ENCODE assay signal across 10 cellular contexts in the genomic region with DNA sequence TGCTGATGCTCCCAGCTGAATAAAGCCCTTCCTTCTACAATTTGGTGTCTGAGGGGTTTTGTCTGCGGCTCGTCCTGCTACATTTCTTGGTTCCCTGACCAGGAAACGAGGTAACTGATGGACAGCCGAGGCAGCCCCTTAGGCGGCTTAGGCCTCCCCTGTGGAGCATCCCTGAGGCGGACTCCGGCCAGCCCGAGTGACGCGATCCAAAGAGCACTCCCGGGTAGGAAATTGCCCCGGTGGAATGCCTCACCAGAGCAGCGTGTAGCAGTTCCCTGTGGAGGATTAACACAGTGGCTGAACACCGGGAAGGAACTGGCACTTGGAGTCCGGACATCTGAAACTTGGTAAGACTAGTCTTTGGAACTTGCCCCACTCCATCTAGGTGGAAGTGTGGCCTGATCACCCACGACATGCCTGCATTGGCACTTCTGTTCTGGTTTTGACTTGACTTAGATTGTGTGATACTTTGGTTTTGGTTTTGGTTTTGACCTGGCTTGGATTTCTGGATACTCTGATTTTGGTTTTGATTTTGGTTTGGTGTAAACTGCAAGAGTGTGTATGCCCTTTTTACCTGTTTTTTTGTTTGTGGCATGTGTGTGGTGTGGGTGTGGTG. TPM values are rescaled to one million over a fixed set of nuclear protein-coding genes. Genes with fewer than 3 reads are reported as not detected.
DNase-seq lines count a peak whose midpoint lies in the region; ATAC-seq, FAIRE-seq and TF ChIP-seq lines count a peak whose summit lies in the region.
"Not testable (repeated sequence)": the region's sequence is repeated elsewhere in the genome, so short reads cannot be mapped to it uniquely, and the experiment has no call there.
"Had no signal": no experiment of that assay in that cellular context is flagged by ENCODE, and none has a peak within 500 bp of the region (broad histone marks: within the 10 kb centered on the region; RNA-seq: fewer than 3 reads in every experiment).

A gene with protein sequence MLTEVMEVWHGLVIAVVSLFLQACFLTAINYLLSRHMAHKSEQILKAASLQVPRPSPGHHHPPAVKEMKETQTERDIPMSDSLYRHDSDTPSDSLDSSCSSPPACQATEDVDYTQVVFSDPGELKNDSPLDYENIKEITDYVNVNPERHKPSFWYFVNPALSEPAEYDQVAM (plus strand): TSS at position 255 of the 616 bp plus-strand sequence. CDS start 44,656 bp downstream, outside the sequence.

- TF ChIP-seq EP300 in K562 (IDR thresholded peaks at IDR 0.05; ENCODE audit: low read length) = not testable (repeated sequence)

- not testable (repeated sequence) for BruUV-seq in K562 (replicated peaks; lab: Mats Ljungman, UMichigan)

- not testable (repeated sequence) for H3K27me3 ChIP-seq in CD4-positive, alpha-beta memory T cell (ENCODE audit: insufficient read depth, low read length)
- peaks cover 34 to 51% of the 10 kb centered on the region in 2 experiments for H3K27me3 ChIP-seq in K562 (ENCODE audit: control insufficient read depth in 2 of 2, insufficient read depth in 2 of 2, low read length in 2 of 2)

- POLR2A ChIA-PET in CD4-positive, alpha-beta memory T cell (lab: Charles Lee; ENCODE audit: partially characterized antibody); activated CD8-positive, alpha-beta T cell treated with anti-CD3 and anti-CD28 coated beads, Interleukin-2, amount 10 ng/mL, durations not matched to agents 7 days and 5 days (lab: Charles Lee): not testable (repeated sequence)
- POLR2A ChIA-PET in K562 (lab: Yijun Ruan, JAX) = interaction anchor here (0.9 kb wide), 1 partner anchor 14 kb away, joined by 3 read pairs; no protein-coding TSS in a partner anchor

- not testable (repeated sequence) for DNase-seq in CD4-positive, alpha-beta memory T cell; HFFc6; K562 (ENCODE audit: extremely low read depth in 1 of 4, low spot score in 3 of 4); natural killer cell treated with Interleukin-12 subunit alpha and Interleukin-12 subunit beta and Interleukin-15 and Interleukin-18, amount 100 ng/mL, for 72 hours (ENCODE audit: low spot score)
- peak; percentile 54 for DNase-seq in activated CD8-positive, alpha-beta T cell treated with anti-CD3 and anti-CD28 coated beads, Interleukin-2, amount 10 ng/mL, durations not matched to agents 7 days and 5 days
- DNase-seq in kidney = peak; percentile 88
- DNase-seq in stimulated activated naive CD8-positive, alpha-beta T cell treated with anti-CD3 and anti-CD28 coated beads, Interleukin-15, Interleukin-2, amounts not matched to agents 100 U/mL and 50 U/mL, for 24 hours = peak; percentile 34

- H3K79me2 ChIP-seq in K562 (ENCODE audit: control insufficient read depth, insufficient read depth, low read length) = not testable (repeated sequence)

- FAIRE-seq in K562 (lab: Jason Lieb, UNC); kidney (lab: Jason Lieb, UNC): not testable (repeated sequence)

- H3K4me1 ChIP-seq in CD4-positive, alpha-beta memory T cell (ENCODE audit: insufficient read depth, low read length) = peaks cover 26% of the 10 kb centered on the region
- H3K4me1 ChIP-seq in K562 (replicated peaks in 1 of 2; ENCODE audit: control insufficient read depth in 2 of 2, insufficient read depth in 2 of 2, low read length in 2 of 2); kidney (ENCODE audit: control insufficient read depth in 1 of 2, insufficient read depth in 1 of 2, low read depth in 1 of 2, low read length in 2 of 2): not testable (repeated sequence)

- H3K4me3 Mint-ChIP-seq in CD4-positive, alpha-beta memory T cell = peak within 1 kb of the TSS in 4 of 8 donors; percentile 1 to 33 (median 17)
- peak within 1 kb of the TSS; percentile 0; the same call in 1 of the 2 replicates for H3K4me3 Mint-ChIP-seq in HFFc6
- not testable (repeated sequence) for H3K4me3 Mint-ChIP-seq in activated CD8-positive, alpha-beta T cell treated with anti-CD3 and anti-CD28 coated beads, Interleukin-2, amount 10 ng/mL, durations not matched to agents 7 days and 5 days
- peak within 1 kb of the TSS; percentile 9 for H3K4me3 Mint-ChIP-seq in natural killer cell treated with Interleukin-12 subunit alpha and Interleukin-12 subunit beta and Interleukin-15 and Interleukin-18, amount 100 ng/mL, for 72 hours

- H3K9me3 Mint-ChIP-seq in CD4-positive, alpha-beta memory T cell; HFFc6; activated CD8-positive, alpha-beta T cell treated with anti-CD3 and anti-CD28 coated beads, Interleukin-2, amount 10 ng/mL, durations not matched to agents 7 days and 5 days (ENCODE audit: insufficient read depth); natural killer cell treated with Interleukin-12 subunit alpha and Interleukin-12 subunit beta and Interleukin-15 and Interleukin-18, amount 100 ng/mL, for 72 hours: not testable (repeated sequence)

- H3K4me1 Mint-ChIP-seq in CD4-positive, alpha-beta memory T cell = peaks cover 10 to 37% (median 20%) of the 10 kb centered on the region in 4 donors
- not testable (repeated sequence) for H3K4me1 Mint-ChIP-seq in HFFc6 (ENCODE audit: low read depth)
- H3K4me1 Mint-ChIP-seq in activated CD8-positive, alpha-beta T cell treated with anti-CD3 and anti-CD28 coated beads, Interleukin-2, amount 10 ng/mL, durations not matched to agents 7 days and 5 days (ENCODE audit: low read depth) = peaks cover 32% of the 10 kb centered on the region
- peaks cover 14 to 16% of the 10 kb centered on the region in 2 donors for H3K4me1 Mint-ChIP-seq in natural killer cell treated with Interleukin-12 subunit alpha and Interleukin-12 subunit beta and Interleukin-15 and Interleukin-18, amount 100 ng/mL, for 72 hours (ENCODE audit: low read depth in 2 of 2)

- not testable (repeated sequence) for H3K9ac ChIP-seq in K562 (ENCODE audit: insufficient read depth in 1 of 2, low read depth in 2 of 2, low read length in 2 of 2)
- H3K9ac ChIP-seq in kidney (ENCODE audit: low read length in 2 of 2) = peak within 1 kb of the TSS in 1 of 2 donors; percentile 47

- H3K4me2 ChIP-seq in K562 (ENCODE audit: insufficient read depth, low read length) = not testable (repeated sequence)

- whole genome bisulfite sequencing in K562 (ENCODE audit: insufficient coverage, low coverage, missing lambda C conversion rate) = 3% methylated on average over 16 of the region's 16 CpGs

- not testable (repeated sequence) for H2AFZ ChIP-seq in K562 (ENCODE audit: low read depth, low read length)

- peak within 1 kb of the TSS in 5 of 7 donors; percentile 1 to 42 (median 23) for H3K27ac Mint-ChIP-seq in CD4-positive, alpha-beta memory T cell
- H3K27ac Mint-ChIP-seq in HFFc6 = not testable (repeated sequence)
- H3K27ac Mint-ChIP-seq in activated CD8-positive, alpha-beta T cell treated with anti-CD3 and anti-CD28 coated beads, Interleukin-2, amount 10 ng/mL, durations not matched to agents 7 days and 5 days = peak within 1 kb of the TSS; percentile 1
- H3K27ac Mint-ChIP-seq in natural killer cell treated with Interleukin-12 subunit alpha and Interleukin-12 subunit beta and Interleukin-15 and Interleukin-18, amount 100 ng/mL, for 72 hours = peak within 1 kb of the TSS; percentile 0 to 24

- not testable (repeated sequence) for H3K36me3 ChIP-seq in CD4-positive, alpha-beta memory T cell (ENCODE audit: insufficient read depth, low read length); K562 (ENCODE audit: control insufficient read depth, insufficient read depth, low read length); kidney (ENCODE audit: control insufficient read depth in 1 of 2, insufficient read depth in 2 of 2, low read length in 2 of 2)

- not testable (repeated sequence) for H3K36me3 Mint-ChIP-seq in CD4-positive, alpha-beta memory T cell; HFFc6 (ENCODE audit: low read depth); activated CD8-positive, alpha-beta T cell treated with anti-CD3 and anti-CD28 coated beads, Interleukin-2, amount 10 ng/mL, durations not matched to agents 7 days and 5 days (ENCODE audit: low read depth); natural killer cell treated with Interleukin-12 subunit alpha and Interleukin-12 subunit beta and Interleukin-15 and Interleukin-18, amount 100 ng/mL, for 72 hours

- not testable (repeated sequence) for H3K27me3 Mint-ChIP-seq in CD4-positive, alpha-beta memory T cell
- peaks cover 42% of the 10 kb centered on the region for H3K27me3 Mint-ChIP-seq in HFFc6 (ENCODE audit: insufficient read depth)
- H3K27me3 Mint-ChIP-seq in activated CD8-positive, alpha-beta T cell treated with anti-CD3 and anti-CD28 coated beads, Interleukin-2, amount 10 ng/mL, durations not matched to agents 7 days and 5 days (ENCODE audit: low read depth) = peaks cover 17% of the 10 kb centered on the region
- H3K27me3 Mint-ChIP-seq in natural killer cell treated with Interleukin-12 subunit alpha and Interleukin-12 subunit beta and Interleukin-15 and Interleukin-18, amount 100 ng/mL, for 72 hours = peaks cover 14 to 18% of the 10 kb centered on the region in 2 donors

- not testable (repeated sequence) for TF ChIP-seq CTCF in HFFc6 (IDR thresholded peaks at IDR 0.05); K562 (IDR thresholded peaks at IDR 0.05 in 2 of 3, conservative IDR thresholded peaks at IDR 0.05 in 1 of 3; ENCODE audit: insufficient read depth in 2 of 3, low read depth in 1 of 3, low read length in 3 of 3); kidney (IDR thresholded peaks at IDR 0.05; ENCODE audit: borderline replicate concordance, extremely low read depth, insufficient read depth)

- not testable (repeated sequence) for TF ChIP-seq RAD21 in K562 (CRISPR knock-in tag; conservative IDR thresholded peaks at IDR 0.05 in 1 of 2, IDR thresholded peaks at IDR 0.05 in 1 of 2)

- H3K9me1 ChIP-seq in K562 (ENCODE audit: control insufficient read depth, insufficient read depth, low read length) = not testable (repeated sequence)

- H4K20me1 ChIP-seq in K562 (replicated peaks; ENCODE audit: control insufficient read depth, insufficient read depth, low read length) = not testable (repeated sequence)

- peak; percentile 19; the same call in 1 of the 2 replicates for TF ChIP-seq POLR2A in Raji (IDR thresholded peaks at IDR 0.05; ENCODE audit: insufficient read depth, low read depth, low read length)
- TF ChIP-seq POLR2A in K562 (conservative IDR thresholded peaks at IDR 0.05) = not testable (repeated sequence)

- ATAC-seq in activated CD8-positive, alpha-beta T cell treated with anti-CD3 and anti-CD28 coated beads, Interleukin-2, amount 10 ng/mL, durations not matched to agents 7 days and 5 days = peak; percentile 43
- not testable (repeated sequence) for ATAC-seq in K562; stimulated activated naive CD8-positive, alpha-beta T cell treated with anti-CD3 and anti-CD28 coated beads, Interleukin-15, Interleukin-2, amounts not matched to agents 100 U/mL and 50 U/mL, for 24 hours
- peak; percentile 77 to 92 for ATAC-seq in natural killer cell treated with Interleukin-12 subunit alpha and Interleukin-12 subunit beta and Interleukin-15 and Interleukin-18, amount 100 ng/mL, for 72 hours

- H3K9me3 ChIP-seq in CD4-positive, alpha-beta memory T cell (ENCODE audit: control insufficient read depth in 1 of 2, low read length in 2 of 2); K562 (replicated peaks; ENCODE audit: control insufficient read depth, insufficient read depth, low read depth, low read length); kidney (ENCODE audit: control insufficient read depth in 1 of 2, low read length in 2 of 2): not testable (repeated sequence)

- not testable (repeated sequence) for H3K27ac ChIP-seq in CD4-positive, alpha-beta memory T cell (ENCODE audit: low read depth, low read length); K562 (ENCODE audit: extremely low read depth, low read depth, low read length)
- H3K27ac ChIP-seq in kidney (ENCODE audit: low read depth in 2 of 2, low read length in 2 of 2) = peak within 1 kb of the TSS; percentile 82 to 85

- H3K4me3 ChIP-seq in CD4-positive, alpha-beta memory T cell (ENCODE audit: low read length in 2 of 2); K562: not testable (repeated sequence)
- peak within 1 kb of the TSS; percentile 67 to 71 for H3K4me3 ChIP-seq in kidney (ENCODE audit: low read length in 2 of 2)

- CTCF ChIA-PET in CD4-positive, alpha-beta memory T cell (lab: Charles Lee; ENCODE audit: partially characterized antibody); K562 (lab: Yijun Ruan, JAX; ENCODE audit: low intra/inter-chr PET ratio): not testable (repeated sequence)
- CTCF ChIA-PET in activated CD8-positive, alpha-beta T cell treated with anti-CD3 and anti-CD28 coated beads, Interleukin-2, amount 10 ng/mL, durations not matched to agents 7 days and 5 days (lab: Charles Lee) = interaction anchor here (2.5 kb wide), 1 partner anchor 22 kb away, joined by 11 read pairs; no protein-coding TSS in a partner anchor

- in situ Hi-C loops in K562 (cut with MboI) = not testable (repeated sequence)

- intact Hi-C loops in CD4-positive, alpha-beta memory T cell (cut with micrococcal nuclease); K562 (cut with micrococcal nuclease); kidney (cut with DNase I): not testable (repeated sequence)

RNA-seq across cellular contexts. Expression of the gene that starts here (rescaled TPM):
- total RNA-seq in CD4-positive, alpha-beta memory T cell = under 1 TPM; 0.55 TPM
- polyA plus RNA-seq in CD4-positive, alpha-beta memory T cell = under 1 TPM in 1 of 2 donors, not detected in 1; 0.30 TPM
- total RNA-seq in HFFc6 (2021; fragmentation: NEBNext Ultra II Directional; extraction: Animal tissue kit (Norgen Biotek cat#: 25700)) = not detected
- not detected for total RNA-seq in activated CD8-positive, alpha-beta T cell treated with anti-CD3 and anti-CD28 coated beads, Interleukin-2, amount 10 ng/mL, durations not matched to agents 7 days and 5 days
- total RNA-seq in K562 (2011; cell fraction: chromatin; rRNA removed; ENCODE audit: low replicate concordance) = not detected in 2 replicates
- total RNA-seq in K562 (2011; cell fraction: nucleolus; rRNA removed) = not detected in 2 replicates
- total RNA-seq in K562 (2011; cell fraction: nucleoplasm; rRNA removed) = not detected in 2 replicates
- total RNA-seq in K562 (2014; rRNA removed) (not detected in 2 replicates), K562 (2014; rRNA removed; fragmentation: Illumina TruSeq; extraction: Trizol) (not detected in 2 replicates), K562 (2015; rRNA removed; fragmentation: Illumina TruSeq; extraction: Trizol) (not detected in 2 replicates), K562 (2021) (not detected in 2 replicates), kidney (39.5 TPM)
- polyA plus RNA-seq in K562 (2011; rRNA removed) (not detected in 2 replicates), K562 (2014; fragmentation: Illumina TruSeq; extraction: Trizol) (not detected in 2 replicates), K562 (2014; fragmentation: Nextera tagmentation; extraction: Ambion mirVana) (not detected), K562 (2014; rRNA removed) (not detected in 2 replicates), kidney (ENCODE audit: insufficient read depth, low read depth, low replicate concordance) (10.2 TPM)
- polyA plus RNA-seq in K562 (2011; cell fraction: cytosol; rRNA removed) = not detected in 2 replicates
- polyA plus RNA-seq in K562 (2011; cell fraction: nucleus; rRNA removed) = not detected in 2 replicates
- polyA plus RNA-seq in K562 (2012) = not detected in 2 replicates
- not detected in 2 replicates for polyA minus RNA-seq in K562 (2011; rRNA and poly(A)+ RNA removed)
- not detected in 2 replicates for polyA minus RNA-seq in K562 (2011; cell fraction: cytosol; rRNA and poly(A)+ RNA removed)
- polyA minus RNA-seq in K562 (2011; cell fraction: nucleus; rRNA and poly(A)+ RNA removed) = not detected in 2 replicates
- under 1 TPM in 1 of 2 donors, not detected in 1; 0.86 TPM for total RNA-seq in natural killer cell treated with Interleukin-12 subunit alpha and Interleukin-12 subunit beta and Interleukin-15 and Interleukin-18, amount 100 ng/mL, for 72 hours
- total RNA-seq: Caco-2, mesothelial cell of epicardium had no signal

Comparison
In these comparisons a context has a peak if more than half of its experiments do, and no peak if none do; other contexts are left out.
1. RNA of the gene that starts here (total RNA-seq): 39.5 TPM in kidney (single experiment); 0.86 TPM in natural killer cell treated with Interleukin-12 subunit alpha and Interleukin-12 subunit beta and Interleukin-15 and Interleukin-18, amount 100 ng/mL, for 72 hours, 0.55 TPM in CD4-positive, alpha-beta memory T cell, not detected in HFFc6, not detected in activated CD8-positive, alpha-beta T cell treated with anti-CD3 and anti-CD28 coated beads, Interleukin-2, amount 10 ng/mL, durations not matched to agents 7 days and 5 days and not detected in K562; every median in the first group is over 10 times any median in the second.
2. Peak in DNase-seq and ATAC-seq in activated CD8-positive, alpha-beta T cell treated with anti-CD3 and anti-CD28 coated beads, Interleukin-2, amount 10 ng/mL, durations not matched to agents 7 days and 5 days; RNA of the gene not detected or under 1 TPM.
3. Peak in ATAC-seq in natural killer cell treated with Interleukin-12 subunit alpha and Interleukin-12 subunit beta and Interleukin-15 and Interleukin-18, amount 100 ng/mL, for 72 hours; RNA of the gene not detected or under 1 TPM.